In the genomic region with DNA sequence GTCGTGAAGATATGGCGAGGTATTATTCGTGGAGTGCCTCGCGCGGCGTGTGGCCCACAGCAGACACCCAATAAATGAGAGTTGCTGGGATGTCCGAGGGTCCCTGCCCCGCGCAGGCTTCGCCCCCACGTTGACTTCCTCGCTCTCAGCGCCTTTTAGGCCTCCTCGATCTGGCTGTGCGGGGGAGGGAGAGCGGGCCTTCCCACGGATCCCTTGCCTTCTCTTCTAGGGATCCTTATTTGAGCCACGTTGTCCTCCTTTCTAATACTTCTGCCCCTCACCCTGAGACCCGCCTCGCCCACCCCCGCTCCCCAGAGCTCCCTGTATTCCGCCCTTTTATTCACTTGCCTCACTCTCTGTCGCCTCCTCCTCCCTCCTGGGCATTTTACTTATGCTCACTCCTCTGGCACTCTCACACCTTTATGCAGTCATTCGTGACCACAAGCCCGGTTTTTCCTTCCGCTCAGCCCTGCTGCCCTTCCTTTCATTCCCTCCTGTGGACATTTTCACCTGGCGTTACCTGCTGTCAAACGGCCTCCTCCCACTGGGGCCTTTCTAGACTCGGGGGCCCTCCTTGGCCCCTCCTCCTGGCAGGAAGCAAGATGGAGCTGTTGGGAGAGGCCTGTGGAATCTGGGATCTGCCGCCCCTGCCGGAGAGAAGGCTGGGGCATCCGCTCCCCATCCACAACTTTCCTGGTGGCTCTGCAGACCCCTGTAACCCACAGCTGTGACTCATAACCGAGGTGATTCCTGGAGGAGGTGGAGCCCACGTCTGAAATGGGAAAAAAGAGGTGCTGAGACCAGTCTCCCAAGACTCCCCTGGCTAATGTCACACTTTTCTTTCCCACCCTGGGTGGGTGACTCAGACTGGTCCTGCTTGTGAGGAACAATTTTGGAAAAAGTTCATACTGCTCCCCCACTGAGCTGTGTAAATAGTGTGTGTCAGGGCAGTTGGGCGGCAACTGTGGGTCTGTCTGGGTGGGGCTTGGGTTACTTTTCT, we compare ENCODE assay signal across 8 cellular contexts. TPM values are rescaled to one million over a fixed set of nuclear protein-coding genes. Genes with fewer than 3 reads are reported as not detected.
DNase-seq lines count a peak whose midpoint lies in the region; ATAC-seq and TF ChIP-seq lines count a peak whose summit lies in the region.

No MANE protein-coding gene starts in this region.

- peaks cover 35% of the 10 kb centered on the region for H3K4me1 Mint-ChIP-seq in type B pancreatic cell (ENCODE audit: unreplicated experiment)

- H3K27ac ChIP-seq in mucosa of rectum (ENCODE audit: low read depth in 2 of 2, low read length in 2 of 2): peak overlapping the region; percentile 99 to 100

- H3K27me3 ChIP-seq in mucosa of rectum (ENCODE audit: control insufficient read depth in 2 of 2, insufficient read depth in 2 of 2, low read length in 2 of 2): no peaks in the 10 kb centered on the region

- no peaks in the 10 kb centered on the region for H3K9me3 Mint-ChIP-seq in type B pancreatic cell

- DNase-seq in DMS153 treated with DMSO at 0.1 percent for 48 hours (lab: John Stamatoyannopoulos, UW; ENCODE audit: unreplicated experiment): peak; percentile 34
- DNase-seq in DMS153 (lab: John Stamatoyannopoulos, UW): no peak
- peak; percentile 84 for DNase-seq in LoVo (ENCODE audit: low spot score)
- DNase-seq in activated CD8-positive, alpha-beta memory T cell treated with anti-CD3 and anti-CD28 coated beads, Interleukin-2, amount 50 U/mL, for 4 hours: peak; percentile 20
- DNase-seq in type B pancreatic cell (ENCODE audit: extremely low spot score, unreplicated experiment): peak; percentile 72

- peak; percentile 72 for TF ChIP-seq CTCF in type B pancreatic cell (conservative IDR thresholded peaks at IDR 0.05)

- H3K4me1 ChIP-seq in mucosa of rectum (ENCODE audit: control insufficient read depth in 2 of 2, insufficient read depth in 2 of 2, low read length in 2 of 2): peaks cover 0 to 27% of the 10 kb centered on the region in 2 donors

- ATAC-seq in esophagus mucosa (peak; percentile 49), HG03108 (IDR thresholded peaks at IDR 0.05; ENCODE audit: unreplicated experiment) (no peak)

- peak overlapping the region; percentile 99 to 100 for H3K9ac ChIP-seq in mucosa of rectum (ENCODE audit: low read depth in 1 of 2, low read length in 2 of 2)

- peak overlapping the region; percentile 99 for H3K4me3 Mint-ChIP-seq in type B pancreatic cell

- H3K4me3 ChIP-seq in mucosa of rectum (ENCODE audit: low read length in 2 of 2): peak overlapping the region; percentile 93 to 94

- peak overlapping the region; percentile 98 for H3K27ac Mint-ChIP-seq in type B pancreatic cell

- H3K36me3 Mint-ChIP-seq in type B pancreatic cell: peaks cover 20% of the 10 kb centered on the region

- H3K9me3 ChIP-seq in mucosa of rectum (ENCODE audit: control insufficient read depth in 2 of 2, low read length in 2 of 2): no peaks in the 10 kb centered on the region

- peaks cover 3% of the 10 kb centered on the region for H3K27me3 Mint-ChIP-seq in type B pancreatic cell

- no peaks in the 10 kb centered on the region for H3K36me3 ChIP-seq in mucosa of rectum (ENCODE audit: control insufficient read depth in 2 of 2, insufficient read depth in 2 of 2, low read length in 2 of 2)

RNA-seq across cellular contexts. Expression of a gene that starts 1.0 kb away (rescaled TPM):
- 70.2 TPM for total RNA-seq in esophagus mucosa
- 110 and 125 TPM in 2 replicates for total RNA-seq in type B pancreatic cell (ENCODE audit: low replicate concordance)
